Comparison of ENCODE assay signal across 2 cellular contexts in the genomic region with DNA sequence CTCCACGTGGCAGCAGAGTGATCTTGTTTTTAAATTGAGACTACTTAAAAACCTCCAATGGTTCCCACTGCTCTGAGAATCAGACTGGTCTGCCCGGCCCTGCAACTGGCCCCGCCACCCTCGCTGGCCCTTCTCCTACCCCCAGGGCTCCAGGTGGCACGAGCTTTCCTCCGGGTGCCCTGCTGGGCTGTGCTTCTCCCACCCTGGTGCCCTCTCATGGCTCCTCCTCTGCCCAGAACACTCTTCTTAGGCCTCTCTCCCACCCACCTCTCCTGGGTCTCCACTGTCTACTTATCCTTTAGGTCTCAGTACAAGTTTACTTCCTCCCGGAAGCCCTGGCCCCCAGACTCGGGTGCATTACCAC.
TF ChIP-seq lines count a peak whose summit lies in the region.

No MANE protein-coding gene starts in this region.

TF ChIP-seq in GM23338, 12 proteins besides CTCF, POLR2A, EP300 and RAD21:
- TF ChIP-seq JUNB (IDR thresholded peaks at IDR 0.05; ENCODE audit: unreplicated experiment) (no peak), STAT1 (IDR thresholded peaks at IDR 0.05; ENCODE audit: unreplicated experiment) (no peak), CREB1 (CRISPR knock-in tag; IDR thresholded peaks at IDR 0.05; ENCODE audit: low read depth) (no peak), ZNF114 (CRISPR knock-in tag; IDR thresholded peaks at IDR 0.05) (no peak)
- TF ChIP-seq, protein P1, sequence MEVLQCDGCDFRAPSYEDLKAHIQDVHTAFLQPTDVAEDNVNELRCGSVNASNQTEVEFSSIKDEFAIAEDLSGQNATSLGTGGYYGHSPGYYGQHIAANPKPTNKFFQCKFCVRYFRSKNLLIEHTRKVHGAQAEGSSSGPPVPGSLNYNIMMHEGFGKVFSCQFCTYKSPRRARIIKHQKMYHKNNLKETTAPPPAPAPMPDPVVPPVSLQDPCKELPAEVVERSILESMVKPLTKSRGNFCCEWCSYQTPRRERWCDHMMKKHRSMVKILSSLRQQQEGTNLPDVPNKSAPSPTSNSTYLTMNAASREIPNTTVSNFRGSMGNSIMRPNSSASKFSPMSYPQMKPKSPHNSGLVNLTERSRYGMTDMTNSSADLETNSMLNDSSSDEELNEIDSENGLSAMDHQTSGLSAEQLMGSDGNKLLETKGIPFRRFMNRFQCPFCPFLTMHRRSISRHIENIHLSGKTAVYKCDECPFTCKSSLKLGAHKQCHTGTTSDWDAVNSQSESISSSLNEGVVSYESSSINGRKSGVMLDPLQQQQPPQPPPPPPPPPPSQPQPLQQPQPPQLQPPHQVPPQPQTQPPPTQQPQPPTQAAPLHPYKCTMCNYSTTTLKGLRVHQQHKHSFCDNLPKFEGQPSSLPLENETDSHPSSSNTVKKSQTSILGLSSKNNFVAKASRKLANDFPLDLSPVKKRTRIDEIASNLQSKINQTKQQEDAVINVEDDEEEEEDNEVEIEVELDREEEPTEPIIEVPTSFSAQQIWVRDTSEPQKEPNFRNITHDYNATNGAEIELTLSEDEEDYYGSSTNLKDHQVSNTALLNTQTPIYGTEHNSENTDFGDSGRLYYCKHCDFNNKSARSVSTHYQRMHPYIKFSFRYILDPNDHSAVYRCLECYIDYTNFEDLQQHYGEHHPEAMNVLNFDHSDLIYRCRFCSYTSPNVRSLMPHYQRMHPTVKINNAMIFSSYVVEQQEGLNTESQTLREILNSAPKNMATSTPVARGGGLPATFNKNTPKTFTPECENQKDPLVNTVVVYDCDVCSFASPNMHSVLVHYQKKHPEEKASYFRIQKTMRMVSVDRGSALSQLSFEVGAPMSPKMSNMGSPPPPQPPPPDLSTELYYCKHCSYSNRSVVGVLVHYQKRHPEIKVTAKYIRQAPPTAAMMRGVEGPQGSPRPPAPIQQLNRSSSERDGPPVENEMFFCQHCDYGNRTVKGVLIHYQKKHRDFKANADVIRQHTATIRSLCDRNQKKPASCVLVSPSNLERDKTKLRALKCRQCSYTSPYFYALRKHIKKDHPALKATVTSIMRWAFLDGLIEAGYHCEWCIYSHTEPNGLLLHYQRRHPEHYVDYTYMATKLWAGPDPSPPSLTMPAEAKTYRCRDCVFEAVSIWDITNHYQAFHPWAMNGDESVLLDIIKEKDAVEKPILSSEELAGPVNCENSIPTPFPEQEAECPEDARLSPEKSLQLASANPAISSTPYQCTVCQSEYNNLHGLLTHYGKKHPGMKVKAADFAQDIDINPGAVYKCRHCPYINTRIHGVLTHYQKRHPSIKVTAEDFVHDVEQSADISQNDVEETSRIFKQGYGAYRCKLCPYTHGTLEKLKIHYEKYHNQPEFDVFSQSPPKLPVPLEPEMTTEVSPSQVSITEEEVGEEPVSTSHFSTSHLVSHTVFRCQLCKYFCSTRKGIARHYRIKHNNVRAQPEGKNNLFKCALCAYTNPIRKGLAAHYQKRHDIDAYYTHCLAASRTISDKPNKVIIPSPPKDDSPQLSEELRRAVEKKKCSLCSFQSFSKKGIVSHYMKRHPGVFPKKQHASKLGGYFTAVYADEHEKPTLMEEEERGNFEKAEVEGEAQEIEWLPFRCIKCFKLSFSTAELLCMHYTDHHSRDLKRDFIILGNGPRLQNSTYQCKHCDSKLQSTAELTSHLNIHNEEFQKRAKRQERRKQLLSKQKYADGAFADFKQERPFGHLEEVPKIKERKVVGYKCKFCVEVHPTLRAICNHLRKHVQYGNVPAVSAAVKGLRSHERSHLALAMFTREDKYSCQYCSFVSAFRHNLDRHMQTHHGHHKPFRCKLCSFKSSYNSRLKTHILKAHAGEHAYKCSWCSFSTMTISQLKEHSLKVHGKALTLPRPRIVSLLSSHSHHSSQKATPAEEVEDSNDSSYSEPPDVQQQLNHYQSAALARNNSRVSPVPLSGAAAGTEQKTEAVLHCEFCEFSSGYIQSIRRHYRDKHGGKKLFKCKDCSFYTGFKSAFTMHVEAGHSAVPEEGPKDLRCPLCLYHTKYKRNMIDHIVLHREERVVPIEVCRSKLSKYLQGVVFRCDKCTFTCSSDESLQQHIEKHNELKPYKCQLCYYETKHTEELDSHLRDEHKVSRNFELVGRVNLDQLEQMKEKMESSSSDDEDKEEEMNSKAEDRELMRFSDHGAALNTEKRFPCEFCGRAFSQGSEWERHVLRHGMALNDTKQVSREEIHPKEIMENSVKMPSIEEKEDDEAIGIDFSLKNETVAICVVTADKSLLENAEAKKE (CRISPR knock-in tag; IDR thresholded peaks at IDR 0.05) = no peak

TF ChIP-seq in WTC11, 78 proteins besides CTCF, POLR2A, EP300 and RAD21:
- TF ChIP-seq ZNF317 (CRISPR knock-in tag; IDR thresholded peaks at IDR 0.05; ENCODE audit: borderline replicate concordance, low read depth) (no peak), ZNF416 (CRISPR knock-in tag; IDR thresholded peaks at IDR 0.05) (no peak), STAT6 (CRISPR knock-in tag; conservative IDR thresholded peaks at IDR 0.05; ENCODE audit: low read depth) (no peak), FOXK1 (CRISPR knock-in tag; IDR thresholded peaks at IDR 0.05) (no peak), ZNF138 (CRISPR knock-in tag; conservative IDR thresholded peaks at IDR 0.05) (no peak), FOXJ3 (CRISPR knock-in tag; IDR thresholded peaks at IDR 0.05; ENCODE audit: borderline replicate concordance) (no peak), ZBTB21 (CRISPR knock-in tag; IDR thresholded peaks at IDR 0.05; ENCODE audit: borderline replicate concordance) (no peak), NR3C1 (CRISPR knock-in tag; conservative IDR thresholded peaks at IDR 0.05; ENCODE audit: low read depth) (no peak), ZNF121 (CRISPR knock-in tag; IDR thresholded peaks at IDR 0.05) (no peak), GTF2I (CRISPR knock-in tag; conservative IDR thresholded peaks at IDR 0.05) (no peak), ZNF396 (CRISPR knock-in tag; IDR thresholded peaks at IDR 0.05; ENCODE audit: borderline replicate concordance) (no peak), SMAD4 (CRISPR knock-in tag; IDR thresholded peaks at IDR 0.05) (no peak), NFYB (CRISPR knock-in tag; conservative IDR thresholded peaks at IDR 0.05; ENCODE audit: low read depth) (no peak), MYBL2 (CRISPR knock-in tag; IDR thresholded peaks at IDR 0.05) (no peak)
- TF ChIP-seq, protein P2, sequence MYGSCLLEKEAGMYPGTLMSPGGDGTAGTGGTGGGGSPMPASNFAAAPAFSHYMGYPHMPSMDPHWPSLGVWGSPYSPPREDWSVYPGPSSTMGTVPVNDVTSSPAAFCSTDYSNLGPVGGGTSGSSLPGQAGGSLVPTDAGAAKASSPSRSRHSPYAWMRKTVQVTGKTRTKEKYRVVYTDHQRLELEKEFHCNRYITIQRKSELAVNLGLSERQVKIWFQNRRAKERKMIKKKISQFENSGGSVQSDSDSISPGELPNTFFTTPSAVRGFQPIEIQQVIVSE (CRISPR knock-in tag; IDR thresholded peaks at IDR 0.05; ENCODE audit: borderline replicate concordance) = no peak
